In genomic region chr5:17180330-17180843, GRCh38 we compare ENCODE assay signal across 29 cellular contexts. TPM values are rescaled to one million over a fixed set of nuclear protein-coding genes. Genes with fewer than 3 reads are reported as not detected.
DNase-seq lines count a peak whose midpoint lies in the region; ATAC-seq and TF ChIP-seq lines count a peak whose summit lies in the region.
"Had no signal": no experiment of that assay in that cellular context is flagged by ENCODE, and none has a peak within 500 bp of the region (broad histone marks: within the 10 kb centered on the region; RNA-seq: fewer than 3 reads in every experiment).

No MANE protein-coding gene starts in this region.

- no peak overlapping the region for H3K27ac ChIP-seq in breast epithelium
- H3K27ac ChIP-seq in endodermal cell (ENCODE audit: low read depth, low read length), result no peak overlapping the region
- peak overlapping the region; percentile 26 for H3K27ac ChIP-seq in mesendoderm (ENCODE audit: low read depth, low read length)
- H3K27ac ChIP-seq: cardiac muscle cell, ovary had no signal

- H4K8ac ChIP-seq in mesendoderm (ENCODE audit: low read depth, low read length), result no peak overlapping the region

- H3K79me2 ChIP-seq in mesendoderm (ENCODE audit: control insufficient read depth, insufficient read depth, low read length), result no peaks in the 10 kb centered on the region

- H2BK5ac ChIP-seq in mesendoderm (ENCODE audit: low read length), result no peak overlapping the region

- BruUV-seq in MCF 10A (replicated peaks; lab: Mats Ljungman, UMichigan), result no TSS peak

- H3K36me3 Mint-ChIP-seq in MCF 10A (ENCODE audit: insufficient read depth, unreplicated experiment) (no peaks in the 10 kb centered on the region), endodermal cell (ENCODE audit: low read depth) (no peaks in the 10 kb centered on the region)
- H3K36me3 Mint-ChIP-seq: activated CD4-positive, alpha-beta memory T cell treated with anti-CD3 and anti-CD28 coated beads for 36 hours had no signal

- CTCF ChIA-PET in MCF 10A (lab: Yijun Ruan, JAX), result interaction anchor here (0.7 to 4.3 kb wide), 4 partner anchors 10 to 48 kb away, joined by 3 to 31 read pairs (median 4); no protein-coding TSS in a partner anchor

- H3K27me3 ChIP-seq in breast epithelium (no peaks in the 10 kb centered on the region), endodermal cell (ENCODE audit: control insufficient read depth, insufficient read depth, low read length, poor library complexity, severe bottlenecking) (no peaks in the 10 kb centered on the region), mesendoderm (ENCODE audit: insufficient read depth, low read length, poor library complexity) (no peaks in the 10 kb centered on the region)
- H3K27me3 ChIP-seq: cardiac muscle cell, MG63, ovary had no signal

- peaks cover 5% of the 10 kb centered on the region for H3K9me3 Mint-ChIP-seq in MCF 10A (ENCODE audit: unreplicated experiment)
- H3K9me3 Mint-ChIP-seq in endodermal cell, result no peaks in the 10 kb centered on the region
- H3K9me3 Mint-ChIP-seq: activated CD4-positive, alpha-beta memory T cell treated with anti-CD3 and anti-CD28 coated beads for 36 hours; nephron had no signal

- no peak overlapping the region for H2AK5ac ChIP-seq in mesendoderm (ENCODE audit: low read length)

- no peaks in the 10 kb centered on the region for H3K4me1 ChIP-seq in breast epithelium
- peaks cover 3% of the 10 kb centered on the region for H3K4me1 ChIP-seq in endodermal cell (ENCODE audit: control insufficient read depth, insufficient read depth, low read length)
- peaks cover 11% of the 10 kb centered on the region for H3K4me1 ChIP-seq in mesendoderm (ENCODE audit: control insufficient read depth, low read depth, low read length)

- no peak overlapping the region for H3K56ac ChIP-seq in mesendoderm (ENCODE audit: low read length)

- H3K9me3 ChIP-seq in breast epithelium, result no peaks in the 10 kb centered on the region
- H3K9me3 ChIP-seq in endodermal cell (ENCODE audit: control insufficient read depth, low read length), result no peaks in the 10 kb centered on the region
- H3K9me3 ChIP-seq: MG63, ovary had no signal

- TF ChIP-seq CTCF in MCF 10A (IDR thresholded peaks at IDR 0.05; ENCODE audit: unreplicated experiment), result no peak
- TF ChIP-seq CTCF in breast epithelium (IDR thresholded peaks at IDR 0.05), result no peak
- TF ChIP-seq CTCF in endodermal cell (conservative IDR thresholded peaks at IDR 0.05), result no peak

- no peak for TF ChIP-seq POLR2A in breast epithelium (IDR thresholded peaks at IDR 0.05)

- no peak overlapping the region for H3K4ac ChIP-seq in mesendoderm (ENCODE audit: low read depth, low read length)

- H3K9ac ChIP-seq in endodermal cell (ENCODE audit: extremely low read depth, low read length, poor library complexity, severe bottlenecking) (no peak overlapping the region), mesendoderm (ENCODE audit: low read length) (no peak overlapping the region)

- H2BK120ac ChIP-seq in mesendoderm (ENCODE audit: low read depth, low read length), result no peak overlapping the region

- H3K79me1 ChIP-seq in mesendoderm (ENCODE audit: low read length), result no peaks in the 10 kb centered on the region

- H3K27ac Mint-ChIP-seq in MCF 10A (ENCODE audit: low read depth, unreplicated experiment) (peak overlapping the region; percentile 46), endodermal cell (no peak overlapping the region)

- WGBS in endodermal cell (ENCODE audit: insufficient coverage in 1 of 2, insufficient read length in 1 of 2), 2 experiments, result 75% methylated on average over 5 of the region's 6 CpGs; no CpG with 5 or more reads in 1 of the 2 experiments
- WGBS in mesendoderm (ENCODE audit: extremely low coverage, insufficient coverage, low lambda C conversion rate), result no CpG with 5 or more reads among the region's 6 CpGs

- no peak overlapping the region for H4K5ac ChIP-seq in mesendoderm (ENCODE audit: low read length)

- no peaks in the 10 kb centered on the region for H3K27me3 Mint-ChIP-seq in MCF 10A (ENCODE audit: insufficient read depth, unreplicated experiment)
- no peaks in the 10 kb centered on the region for H3K27me3 Mint-ChIP-seq in endodermal cell (ENCODE audit: insufficient read depth)

- H3K4me1 Mint-ChIP-seq in MCF 10A (ENCODE audit: insufficient read depth, unreplicated experiment) (peaks cover 10% of the 10 kb centered on the region), endodermal cell (peaks cover 18% of the 10 kb centered on the region)

- H3K23ac ChIP-seq in mesendoderm (ENCODE audit: low read length), result no peak overlapping the region

- intact Hi-C loops in MCF 10A (cut with micrococcal nuclease), result loop anchor here (10.0 kb wide), 1 partner anchor 166 kb away; no protein-coding TSS in a partner anchor
- intact Hi-C loops in breast epithelium (cut with DNase I; ENCODE audit: low total_unique reads), result no loop called here

- ATAC-seq in GM21526 (IDR thresholded peaks at IDR 0.05; ENCODE audit: low FRiP score, unreplicated experiment) (no peak), GM19455 (IDR thresholded peaks at IDR 0.05; ENCODE audit: unreplicated experiment) (no peak)
- ATAC-seq: K562 had no signal

- H3K36me3 ChIP-seq in breast epithelium (no peaks in the 10 kb centered on the region), endodermal cell (ENCODE audit: control insufficient read depth, insufficient read depth, low read length) (no peaks in the 10 kb centered on the region), mesendoderm (ENCODE audit: control insufficient read depth, insufficient read depth, low read length) (no peaks in the 10 kb centered on the region)
- H3K36me3 ChIP-seq: cardiac muscle cell, MG63, ovary had no signal

- no peak overlapping the region for H3K4me3 Mint-ChIP-seq in MCF 10A (ENCODE audit: unreplicated experiment)
- H3K4me3 Mint-ChIP-seq in endodermal cell, result no peak overlapping the region
- H3K4me3 Mint-ChIP-seq: activated CD4-positive, alpha-beta memory T cell treated with anti-CD3 and anti-CD28 coated beads for 36 hours; nephron had no signal

- DNase-seq in MCF 10A (ENCODE audit: unreplicated experiment) (no peak), breast epithelium (ENCODE audit: low spot score in 2 of 2) (no peak), endodermal cell (peak; percentile 61), mesendoderm (peak; percentile 84), activated gamma-delta T cell (lab: John Stamatoyannopoulos, UW) (no peak), cerebellum (ENCODE audit: low spot score) (no peak)
- DNase-seq: 8988T; activated CD4-positive, CD25-positive, alpha-beta regulatory T cell treated with anti-CD3 and anti-CD28 coated beads, Interleukin-2, amount 50 U/mL, for 72 hours; activated CD8-positive, alpha-beta memory T cell treated with anti-CD3 and anti-CD28 coated beads, Interleukin-2, amount 50 U/mL, for 4 hours; activated naive CD4-positive, alpha-beta T cell treated with anti-CD3 and anti-CD28 coated beads, Interleukin-2, amount 50 U/mL, for 16 hours; amygdala; cortex of kidney; DMS153; kidney; NCI-H1417; NCI-H2081; NCI-H2227 treated with DMSO at 0.1 percent for 48 hours; NCI-H748 treated with DMSO at 0.1 percent for 48 hours; ovary; stimulated activated CD4-positive, alpha-beta T cell treated with anti-CD3 and anti-CD28 coated beads, Interleukin-2, amount 100 ng/mL, for 48 hours; substantia nigra; T-helper 2 cell had no signal

- no peak overlapping the region for H2BK15ac ChIP-seq in mesendoderm (replicated peaks; ENCODE audit: low read depth)

- peak overlapping the region; percentile 29 for H3K18ac ChIP-seq in mesendoderm (ENCODE audit: low read length)

- POLR2A ChIA-PET in MCF 10A (lab: Yijun Ruan, JAX), result interaction anchor here (1.4 kb wide), 1 partner anchor 22 kb away, joined by 3 read pairs; no protein-coding TSS in a partner anchor

- H3K4me2 ChIP-seq in mesendoderm (ENCODE audit: low read length), result no peak overlapping the region

- H3K4me3 ChIP-seq in breast epithelium (no peak overlapping the region), endodermal cell (ENCODE audit: low read length) (no peak overlapping the region), mesendoderm (ENCODE audit: low read length) (no peak overlapping the region)
- H3K4me3 ChIP-seq: cardiac muscle cell, K562, MG63, ovary had no signal

RNA-seq across cellular contexts. Expression of gene BASP1, which starts 37.0 kb away (rescaled TPM):
- total RNA-seq in MCF 10A (2022) (76.3 and 84.5 TPM in 2 replicates), breast epithelium (10 to 100 TPM; 19.9 to 50.1 (median 34.9) TPM), endodermal cell (10 to 100 TPM; 60.3 to 63.0 TPM), cerebellum (210 TPM)
- 230 TPM for polyA plus RNA-seq in endodermal cell (2013, experiment 1 of 2)
- polyA plus RNA-seq in endodermal cell (2013, experiment 2 of 2), result 203 TPM
- polyA plus RNA-seq in mesendoderm (2013, experiment 1 of 2), result 176 TPM
- 185 TPM for polyA plus RNA-seq in mesendoderm (2013, experiment 2 of 2)
- polyA plus RNA-seq: K562 had no signal

Comparison
In these comparisons a context has a peak if more than half of its experiments do, and no peak if none do; other contexts are left out.
1. DNase-seq: peak in endodermal cell (single experiment) and mesendoderm (single experiment); none in MCF 10A (single experiment), breast epithelium (0 of 2), activated gamma-delta T cell (single experiment) and cerebellum (single experiment).